In genomic region chr10:79933961-79934360, GRCh38 we compare ENCODE assay signal across 29 cellular contexts. TPM values are rescaled to one million over a fixed set of nuclear protein-coding genes. Genes with fewer than 3 reads are reported as not detected.
DNase-seq lines count a peak whose midpoint lies in the region; ATAC-seq and TF ChIP-seq lines count a peak whose summit lies in the region.
"Had no signal": no experiment of that assay in that cellular context is flagged by ENCODE, and none has a peak within 500 bp of the region (broad histone marks: within the 10 kb centered on the region; RNA-seq: fewer than 3 reads in every experiment).

No MANE protein-coding gene starts in this region.

- no peak overlapping the region for H3K27ac Mint-ChIP-seq in CD8-positive, alpha-beta memory T cell
- H3K27ac Mint-ChIP-seq: activated CD4-positive, alpha-beta T cell treated with anti-CD3 and anti-CD28 coated beads for 36 hours; activated T-cell treated with anti-CD3 and anti-CD28 coated beads, Interleukin-2, amount 50 U/mL, for 24 hours had no signal

- H3K4me3 ChIP-seq in lung = no peak overlapping the region
- no peak overlapping the region for H3K4me3 ChIP-seq in CD8-positive, alpha-beta memory T cell (ENCODE audit: low read length)
- H3K4me3 ChIP-seq: cardiac muscle cell, psoas muscle had no signal

- POLR2A ChIA-PET in CD8-positive, alpha-beta memory T cell (lab: Charles Lee) = no interaction called here

- DNase-seq in NCI-H1417 (lab: John Stamatoyannopoulos, UW) (peak in 2 of 3 experiments; percentile 0 to 2), NCI-H1417 treated with DMSO at 0.1 percent for 48 hours (lab: John Stamatoyannopoulos, UW) (no peak), HCEC 1CT (peak; percentile 27), dermis blood vessel endothelial cell (peak; percentile 88), lung (ENCODE audit: low spot score) (peak; percentile 18), GOT3 (lab: John Stamatoyannopoulos, UW) (no peak)
- no peak for DNase-seq in CD8-positive, alpha-beta memory T cell
- DNase-seq: 8988T; activated CD4-positive, alpha-beta T cell treated with anti-CD3 and anti-CD28 coated beads for 36 hours; activated naive CD4-positive, alpha-beta T cell; activated T-cell treated with anti-CD3 and anti-CD28 coated beads, Interleukin-2, amount 50 U/mL, for 24 hours; amniotic stem cell; cortex of kidney; left colon; mesenchymal stem cell; naive B cell; NCI-H1092; NCI-H2171 treated with DMSO at 0.1 percent for 48 hours; NCI-H69; psoas muscle; small intestine; stimulated activated CD4-positive, alpha-beta T cell treated with anti-CD3 and anti-CD28 coated beads, Interleukin-1b, Interleukin-23, amount 100 ng/mL, for 48 hours; T-helper 2 cell had no signal

- WGBS in lung, 2 donors = 71 to 84% methylated on average over 3 of the region's 3 CpGs

- H3K4me1 Mint-ChIP-seq in CD8-positive, alpha-beta memory T cell = peaks cover 4 to 18% (median 13%) of the 10 kb centered on the region in 3 donors

- no peak overlapping the region for H3K4me3 Mint-ChIP-seq in CD8-positive, alpha-beta memory T cell
- H3K4me3 Mint-ChIP-seq: activated CD4-positive, alpha-beta T cell treated with anti-CD3 and anti-CD28 coated beads for 36 hours; activated T-cell treated with anti-CD3 and anti-CD28 coated beads, Interleukin-2, amount 50 U/mL, for 24 hours; naive B cell had no signal

- peaks cover 0 to 3% of the 10 kb centered on the region in 2 donors for H3K9me3 ChIP-seq in lung (ENCODE audit: control insufficient read depth in 2 of 2, insufficient read depth in 1 of 2, low read length in 1 of 2)
- H3K9me3 ChIP-seq in CD8-positive, alpha-beta memory T cell (ENCODE audit: low read length) = no peaks in the 10 kb centered on the region
- H3K9me3 ChIP-seq: psoas muscle had no signal

- H3K36me3 ChIP-seq in lung (ENCODE audit: control insufficient read depth in 2 of 2, insufficient read depth in 2 of 2, low read length in 2 of 2) = no peaks in the 10 kb centered on the region
- no peaks in the 10 kb centered on the region for H3K36me3 ChIP-seq in CD8-positive, alpha-beta memory T cell (ENCODE audit: insufficient read depth, low read length)
- H3K36me3 ChIP-seq: cardiac muscle cell had no signal

- H3K9me3 Mint-ChIP-seq in CD8-positive, alpha-beta memory T cell = no peaks in the 10 kb centered on the region
- H3K9me3 Mint-ChIP-seq: activated T-cell treated with anti-CD3 and anti-CD28 coated beads, Interleukin-2, amount 50 U/mL, for 24 hours; naive B cell had no signal

- CTCF ChIA-PET in CD8-positive, alpha-beta memory T cell (lab: Charles Lee) = no interaction called here

- H3K27me3 ChIP-seq in lung (ENCODE audit: control insufficient read depth, insufficient read depth) = no peaks in the 10 kb centered on the region
- H3K27me3 ChIP-seq in CD8-positive, alpha-beta memory T cell (ENCODE audit: insufficient read depth, low read length, poor library complexity, severe bottlenecking) = peaks cover 4% of the 10 kb centered on the region

- no peak overlapping the region for H3K27ac ChIP-seq in lung (ENCODE audit: low read depth in 1 of 2, low read length in 1 of 2)
- no peak overlapping the region for H3K27ac ChIP-seq in CD8-positive, alpha-beta memory T cell (ENCODE audit: low read depth, low read length)
- H3K27ac ChIP-seq: cardiac muscle cell, psoas muscle had no signal

- no peak for TF ChIP-seq CTCF in lung (IDR thresholded peaks at IDR 0.05; ENCODE audit: control extremely low read depth, extremely low read depth)

- peaks cover 9 to 55% of the 10 kb centered on the region in 2 donors for H3K27me3 Mint-ChIP-seq in CD8-positive, alpha-beta memory T cell

- H3K4me1 ChIP-seq in lung (ENCODE audit: control insufficient read depth in 2 of 2, insufficient read depth in 2 of 2, low read length in 2 of 2) = peaks cover 0 to 2% of the 10 kb centered on the region in 2 donors
- H3K4me1 ChIP-seq in CD8-positive, alpha-beta memory T cell (ENCODE audit: insufficient read depth, low read length) = no peaks in the 10 kb centered on the region
- H3K4me1 ChIP-seq: psoas muscle had no signal

- no peak for ATAC-seq in lung (ENCODE audit: insufficient read depth, low FRiP score)
- ATAC-seq in GM21723 (IDR thresholded peaks at IDR 0.05; ENCODE audit: unreplicated experiment) = no peak
- ATAC-seq: activated CD4-positive, alpha-beta T cell treated with anti-CD3 and anti-CD28 coated beads for 36 hours; left colon; psoas muscle; SK-N-SH treated with all-trans-retinoic acid at 6 μM for 48 hours had no signal

- no peaks in the 10 kb centered on the region for H3K36me3 Mint-ChIP-seq in CD8-positive, alpha-beta memory T cell
- H3K36me3 Mint-ChIP-seq: naive B cell had no signal

RNA-seq across cellular contexts. Expression of gene SFTPD, which starts 14.9 kb away (rescaled TPM):
- not detected in 2 replicates for total RNA-seq in dermis blood vessel endothelial cell
- 100 to 1,000 TPM; 216 to 661 TPM for total RNA-seq in lung
- 100 to 1,000 TPM; 635 to 636 TPM for polyA plus RNA-seq in lung
- not detected for total RNA-seq in CD8-positive, alpha-beta memory T cell
- polyA plus RNA-seq in CD8-positive, alpha-beta memory T cell = not detected
- total RNA-seq: activated CD4-positive, alpha-beta T cell treated with anti-CD3 and anti-CD28 coated beads for 36 hours; fibroblast of lung; H4; left colon; LHCN-M2 had no signal
- polyA plus RNA-seq: fibroblast of lung had no signal

Comparison
In these comparisons a context has a peak if more than half of its experiments do, and no peak if none do; other contexts are left out.
1. DNase-seq: peak in NCI-H1417 (2 of 3), HCEC 1CT (single experiment), dermis blood vessel endothelial cell (single experiment) and lung (single experiment); none in NCI-H1417 treated with DMSO at 0.1 percent for 48 hours (single experiment), CD8-positive, alpha-beta memory T cell (0 of 5) and GOT3 (single experiment).
2. RNA of gene SFTPD, which starts 14.9 kb away (total RNA-seq): 216 to 661 TPM in lung; not detected in dermis blood vessel endothelial cell and not detected in CD8-positive, alpha-beta memory T cell; every median in the first group is over 100 times any median in the second.